8 cellular contexts compared by ENCODE assay signal in the genomic region with DNA sequence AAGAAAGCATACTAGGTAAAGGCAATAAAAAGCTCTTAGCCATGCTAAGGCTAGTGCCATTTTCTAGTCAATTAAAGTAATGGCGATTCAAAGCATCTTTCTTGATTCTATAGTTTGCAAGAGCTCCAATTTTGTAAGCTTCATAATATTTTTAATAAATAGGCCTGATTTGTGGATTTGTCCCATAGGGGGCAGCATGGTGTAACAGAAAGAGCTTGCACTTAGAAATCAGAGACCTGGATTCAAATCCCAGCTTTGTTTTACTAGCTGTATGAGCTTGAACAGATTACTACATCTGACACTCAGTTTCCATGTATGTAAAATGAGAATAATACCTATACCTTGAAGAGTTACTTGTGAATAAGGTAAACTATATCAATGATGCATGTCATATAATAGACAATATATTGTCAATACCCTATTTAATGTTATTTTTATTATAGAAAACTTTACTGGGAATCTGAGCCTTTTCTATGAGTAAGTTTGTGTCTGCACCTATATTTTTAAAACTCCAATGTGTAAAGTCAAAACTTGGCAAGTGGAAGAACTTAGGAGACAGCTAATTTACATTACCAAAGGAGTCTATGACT.
DNase-seq lines count a peak whose midpoint lies in the region; ATAC-seq and TF ChIP-seq lines count a peak whose summit lies in the region.

No MANE protein-coding gene starts in this region.

- no TSS peak for BruUV-seq in IMR-90 (replicated peaks; lab: Mats Ljungman, UMichigan)

- no peak overlapping the region for H4K91ac ChIP-seq in IMR-90 (ENCODE audit: insufficient read depth, low read depth, low read length)

- H2BK5ac ChIP-seq in IMR-90 (ENCODE audit: low read depth, low read length, poor library complexity, severe bottlenecking): no peak overlapping the region

- DNase-seq in DMS53 (lab: John Stamatoyannopoulos, UW) (peak; percentile 60), IMR-90 (peak; percentile 37), right lobe of liver (no peak), ovary (no peak), KG1 (lab: John Stamatoyannopoulos, UW) (no peak), amygdala (lab: John Stamatoyannopoulos, UW) (no peak)
- DNase-seq in activated CD4-positive, alpha-beta T cell treated with anti-CD3 and anti-CD28 coated beads for 48 hours: peak; percentile 40
- no peak for DNase-seq in stimulated activated effector memory CD8-positive, alpha-beta T cell treated with anti-CD3 and anti-CD28 coated beads, Interleukin-12 subunit alpha, Interleukin-12 subunit beta, amount 100 ng/mL, for 72 hours (ENCODE audit: low spot score in 2 of 2)

- no peak overlapping the region for H3K4me2 ChIP-seq in IMR-90 (ENCODE audit: low read depth, low read length)

- TF ChIP-seq POLR2A in IMR-90 (IDR thresholded peaks at IDR 0.05; ENCODE audit: low read depth, low read length) (no peak), right lobe of liver (IDR thresholded peaks at IDR 0.05) (no peak), ovary (IDR thresholded peaks at IDR 0.05) (no peak)

- CTCF ChIA-PET in IMR-90 (lab: Yijun Ruan, JAX): interaction anchor here (0.6 to 1.7 kb wide), 6 partner anchors 9 to 387 kb away, joined by 3 to 7 read pairs (median 4); no protein-coding TSS in a partner anchor

- no peak overlapping the region for H3K23ac ChIP-seq in IMR-90 (ENCODE audit: low read depth, low read length)

- no peak for TF ChIP-seq EP300 in ovary (IDR thresholded peaks at IDR 0.05)

- no peaks in the 10 kb centered on the region for H3K9me3 Mint-ChIP-seq in stimulated activated effector memory CD8-positive, alpha-beta T cell treated with anti-CD3 and anti-CD28 coated beads, Interleukin-12 subunit alpha, Interleukin-12 subunit beta, amount 100 ng/mL, for 72 hours

- TF ChIP-seq RAD21 in IMR-90 (IDR thresholded peaks at IDR 0.05; ENCODE audit: low read length): peak; percentile 63

- no peak overlapping the region for H4K5ac ChIP-seq in IMR-90 (ENCODE audit: low read depth, low read length)

- H3K36me3 ChIP-seq in IMR-90 (ENCODE audit: control insufficient read depth, insufficient read depth, low read length) (no peaks in the 10 kb centered on the region), right lobe of liver (no peaks in the 10 kb centered on the region), ovary (no peaks in the 10 kb centered on the region)

- H3K4me3 ChIP-seq in IMR-90 (ENCODE audit: insufficient read depth, low read depth, low read length) (no peak overlapping the region), right lobe of liver (no peak overlapping the region), ovary (no peak overlapping the region)

- H3K27ac Mint-ChIP-seq in stimulated activated effector memory CD8-positive, alpha-beta T cell treated with anti-CD3 and anti-CD28 coated beads, Interleukin-12 subunit alpha, Interleukin-12 subunit beta, amount 100 ng/mL, for 72 hours: no peak overlapping the region

- dilution Hi-C loops in IMR-90 (cut with HindIII; ENCODE audit: low sequenced_read_pairs, unreplicated experiment): no loop called here

- H3K79me1 ChIP-seq in IMR-90 (ENCODE audit: low read depth in 1 of 2, low read length in 2 of 2): no peaks in the 10 kb centered on the region

- no peak for ATAC-seq in IMR-90 (ENCODE audit: low read depth)
- ATAC-seq in right lobe of liver: no peak
- no peak for ATAC-seq in stimulated activated effector memory CD8-positive, alpha-beta T cell treated with anti-CD3 and anti-CD28 coated beads, Interleukin-12 subunit alpha, Interleukin-12 subunit beta, amount 100 ng/mL, for 72 hours

- no peak overlapping the region for H2AFZ ChIP-seq in IMR-90 (replicated peaks; ENCODE audit: low read length, poor library complexity)

- no peak overlapping the region for H2AK5ac ChIP-seq in IMR-90 (ENCODE audit: low read depth, low read length)

- no peak overlapping the region for H2AK9ac ChIP-seq in IMR-90 (replicated peaks; ENCODE audit: low read depth, low read length, poor library complexity)

- H3K27me3 ChIP-seq in IMR-90 (ENCODE audit: control insufficient read depth, insufficient read depth, low read length) (no peaks in the 10 kb centered on the region; the same call in 1 of the 2 replicates), right lobe of liver (no peaks in the 10 kb centered on the region), ovary (no peaks in the 10 kb centered on the region)

- H3K27ac ChIP-seq in IMR-90 (ENCODE audit: insufficient read depth, low read length) (no peak overlapping the region), right lobe of liver (no peak overlapping the region), ovary (no peak overlapping the region)

- H3K14ac ChIP-seq in IMR-90 (replicated peaks; ENCODE audit: low read depth, low read length): no peak overlapping the region

- intact Hi-C loops in IMR-90 (cut with micrococcal nuclease): loop anchor here (1.0 kb wide), 2 partner anchors 216 to 280 kb away; no protein-coding TSS in a partner anchor
- intact Hi-C loops in right lobe of liver (cut with DNase I): no loop called here
- intact Hi-C loops in ovary (cut with DNase I): no loop called here

- H3K18ac ChIP-seq in IMR-90 (ENCODE audit: low read depth, low read length): no peak overlapping the region

- H3K9me1 ChIP-seq in IMR-90 (ENCODE audit: insufficient read depth, low read length): no peaks in the 10 kb centered on the region

- no peak overlapping the region for H3K9ac ChIP-seq in IMR-90 (ENCODE audit: low read depth, low read length)

- TF ChIP-seq CTCF in IMR-90 (conservative IDR thresholded peaks at IDR 0.05; ENCODE audit: low read depth, low read length) (peak; percentile 54), right lobe of liver (IDR thresholded peaks at IDR 0.05) (peak; percentile 29 to 50 (median 32)), ovary (IDR thresholded peaks at IDR 0.05) (no peak)

- no peak overlapping the region for H2BK120ac ChIP-seq in IMR-90 (ENCODE audit: low read depth, low read length)

- H3K4me1 ChIP-seq in IMR-90 (ENCODE audit: control insufficient read depth, insufficient read depth, low read length): no peaks in the 10 kb centered on the region
- no peaks in the 10 kb centered on the region for H3K4me1 ChIP-seq in right lobe of liver
- no peaks in the 10 kb centered on the region for H3K4me1 ChIP-seq in ovary (ENCODE audit: insufficient read depth)

- no peak overlapping the region for H3K4ac ChIP-seq in IMR-90 (ENCODE audit: low read depth, low read length)

- H4K8ac ChIP-seq in IMR-90 (ENCODE audit: low read depth in 2 of 2, low read length in 2 of 2): no peak overlapping the region

- H2BK15ac ChIP-seq in IMR-90 (ENCODE audit: low read depth, low read length): no peak overlapping the region

- H4K20me1 ChIP-seq in IMR-90 (ENCODE audit: insufficient read depth, low read length): no peaks in the 10 kb centered on the region

- no CpG with 5 or more reads among the region's 1 CpG for WGBS in IMR-90 (ENCODE audit: extremely low coverage in 2 of 2, insufficient read length in 1 of 2), 2 experiments
- 35% methylated on average over 1 of the region's 1 CpG for WGBS in right lobe of liver (ENCODE audit: insufficient coverage, low coverage, low lambda C conversion rate, missing lambda C conversion rate)
- WGBS in ovary, 3 donors: 62 to 76% (median 67%) methylated on average over 1 of the region's 1 CpG

- POLR2A ChIA-PET in IMR-90 (lab: Charles Lee; ENCODE audit: unreplicated experiment): no interaction called here

- H3K9me3 ChIP-seq in IMR-90 (ENCODE audit: control insufficient read depth, insufficient read depth, low read length) (no peaks in the 10 kb centered on the region), right lobe of liver (no peaks in the 10 kb centered on the region), ovary (no peaks in the 10 kb centered on the region)

- H3K4me3 Mint-ChIP-seq in stimulated activated effector memory CD8-positive, alpha-beta T cell treated with anti-CD3 and anti-CD28 coated beads, Interleukin-12 subunit alpha, Interleukin-12 subunit beta, amount 100 ng/mL, for 72 hours: no peak overlapping the region

- in situ Hi-C loops in IMR-90 (cut with MboI; ENCODE audit: low sequenced_read_pairs): no loop called here

- no peak overlapping the region for H2BK20ac ChIP-seq in IMR-90 (ENCODE audit: low read depth, low read length)

- H3K36me3 Mint-ChIP-seq in stimulated activated effector memory CD8-positive, alpha-beta T cell treated with anti-CD3 and anti-CD28 coated beads, Interleukin-12 subunit alpha, Interleukin-12 subunit beta, amount 100 ng/mL, for 72 hours: no peaks in the 10 kb centered on the region

- H3K4me1 Mint-ChIP-seq in stimulated activated effector memory CD8-positive, alpha-beta T cell treated with anti-CD3 and anti-CD28 coated beads, Interleukin-12 subunit alpha, Interleukin-12 subunit beta, amount 100 ng/mL, for 72 hours: no peaks in the 10 kb centered on the region

- no peak overlapping the region for H3K56ac ChIP-seq in IMR-90 (ENCODE audit: extremely low read depth, insufficient read depth, low read length)

TF ChIP-seq in IMR-90, 13 proteins besides CTCF, POLR2A, EP300 and RAD21:
- peak; percentile 57 for TF ChIP-seq SMC3 (IDR thresholded peaks at IDR 0.05; ENCODE audit: low read depth, low read length)
- TF ChIP-seq, protein P1, sequence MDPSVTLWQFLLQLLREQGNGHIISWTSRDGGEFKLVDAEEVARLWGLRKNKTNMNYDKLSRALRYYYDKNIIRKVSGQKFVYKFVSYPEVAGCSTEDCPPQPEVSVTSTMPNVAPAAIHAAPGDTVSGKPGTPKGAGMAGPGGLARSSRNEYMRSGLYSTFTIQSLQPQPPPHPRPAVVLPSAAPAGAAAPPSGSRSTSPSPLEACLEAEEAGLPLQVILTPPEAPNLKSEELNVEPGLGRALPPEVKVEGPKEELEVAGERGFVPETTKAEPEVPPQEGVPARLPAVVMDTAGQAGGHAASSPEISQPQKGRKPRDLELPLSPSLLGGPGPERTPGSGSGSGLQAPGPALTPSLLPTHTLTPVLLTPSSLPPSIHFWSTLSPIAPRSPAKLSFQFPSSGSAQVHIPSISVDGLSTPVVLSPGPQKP (IDR thresholded peaks at IDR 0.05; ENCODE audit: borderline replicate concordance, low read depth, low read length): no peak

Comparison
In these comparisons a context has a peak if more than half of its experiments do, and no peak if none do; other contexts are left out.
1. DNase-seq: peak in DMS53 (single experiment), IMR-90 (single experiment) and activated CD4-positive, alpha-beta T cell treated with anti-CD3 and anti-CD28 coated beads for 48 hours (single experiment); none in right lobe of liver (0 of 3), ovary (0 of 5), stimulated activated effector memory CD8-positive, alpha-beta T cell treated with anti-CD3 and anti-CD28 coated beads, Interleukin-12 subunit alpha, Interleukin-12 subunit beta, amount 100 ng/mL, for 72 hours (0 of 2), KG1 (single experiment) and amygdala (0 of 56).
2. CTCF ChIP-seq: peak in IMR-90 (single experiment) and right lobe of liver (4 of 4); none in ovary (0 of 3).